8 cellular contexts compared by ENCODE assay signal in genomic region chr4:8198906-8199593, GRCh38. TPM values are rescaled to one million over a fixed set of nuclear protein-coding genes. Genes with fewer than 3 reads are reported as not detected.
DNase-seq lines count a peak whose midpoint lies in the region; ATAC-seq, FAIRE-seq and TF ChIP-seq lines count a peak whose summit lies in the region.

Gene SH3TC1, plus strand, starts transcription at chr4:8199290. Its CDS starts 5,905 bp downstream, at chr4:8205195.

- TF ChIP-seq EP300 in A549 (IDR thresholded peaks at IDR 0.05), result no peak

- POLR2A ChIA-PET in A549 (lab: Yijun Ruan, JAX), result interaction anchor here (1.1 kb wide), 1 partner anchor 27 kb away, joined by 3 read pairs; no protein-coding TSS in a partner anchor

- no peak for TF ChIP-seq RAD21 in A549 (conservative IDR thresholded peaks at IDR 0.05 in 1 of 2, IDR thresholded peaks at IDR 0.05 in 1 of 2)

- ATAC-seq in A549, result peak; percentile 96
- ATAC-seq in GM18519 (IDR thresholded peaks at IDR 0.05; ENCODE audit: low FRiP score, unreplicated experiment), result peak; percentile 64
- ATAC-seq in HG03025 (IDR thresholded peaks at IDR 0.05; ENCODE audit: low FRiP score, unreplicated experiment), result peak; percentile 75

- DNase-seq in A549 (ENCODE audit: low read depth in 1 of 2, low spot score in 1 of 2), result peak; percentile 76 to 86
- peak; percentile 96 for DNase-seq in NOMO-1 treated with DMSO at 0.1 percent for 48 hours (lab: John Stamatoyannopoulos, UW; ENCODE audit: unreplicated experiment)
- peak; percentile 37 for DNase-seq in activated T-cell treated with anti-CD3 and anti-CD28 coated beads for 24 hours (ENCODE audit: low read depth)
- peak; percentile 39 for DNase-seq in epithelial cell of proximal tubule (ENCODE audit: low read depth)
- DNase-seq in myocyte (ENCODE audit: low read depth), result peak; percentile 58
- peak; percentile 18 to 65 (median 47) for DNase-seq in stimulated activated naive CD4-positive, alpha-beta T cell (lab: John Stamatoyannopoulos, UW)

- no peak for FAIRE-seq in A549 (lab: Jason Lieb, UNC)

- H3K4me1 ChIP-seq in A549, result peaks cover 27% of the 10 kb centered on the region

- no peaks in the 10 kb centered on the region for H3K9me3 ChIP-seq in A549

- peak within 1 kb of the TSS; percentile 83 for H3K4me2 ChIP-seq in A549

- H3K4me3 ChIP-seq in A549, result peak within 1 kb of the TSS; percentile 50
- peak within 1 kb of the TSS; percentile 71 for H3K4me3 ChIP-seq in epithelial cell of proximal tubule (ENCODE audit: low read depth, low read length)

- H3K27ac ChIP-seq in A549, result peak within 1 kb of the TSS; percentile 87 to 95

- CTCF ChIA-PET in A549 (lab: Yijun Ruan, JAX), result interaction anchor here (0.7 to 10.8 kb wide), 6 partner anchors 9 to 204 kb away, joined by 3 to 122 read pairs (median 4); no protein-coding TSS in a partner anchor

- TF ChIP-seq CTCF in A549 (IDR thresholded peaks at IDR 0.05), result no peak
- no peak for TF ChIP-seq CTCF in epithelial cell of proximal tubule (conservative IDR thresholded peaks at IDR 0.05; ENCODE audit: low read depth, low read length)

- TF ChIP-seq POLR2A in A549 (IDR thresholded peaks at IDR 0.05; ENCODE audit: low read length), result no peak; the same call in 1 of the 2 replicates

- WGBS in A549 (ENCODE audit: missing lambda C conversion rate), result 43% methylated on average over 3 of the region's 32 CpGs

TF ChIP-seq in A549, 52 proteins besides CTCF, POLR2A, EP300 and RAD21:
- TF ChIP-seq PHF8 (IDR thresholded peaks at IDR 0.05; ENCODE audit: borderline replicate concordance, low read depth) (peak; percentile 24; the same call in 1 of the 2 replicates), MAX (IDR thresholded peaks at IDR 0.05) (peak; percentile 65; the same call in 1 of the 2 replicates), RFX5 (IDR thresholded peaks at IDR 0.05) (no peak)

RNA-seq across cellular contexts. Expression of gene SH3TC1, which starts in this region (rescaled TPM):
- polyA plus RNA-seq in A549 (2011; rRNA removed) (2.8 and 3.3 TPM in 2 replicates), A549 (2017; fragmentation: RNase III; extraction: RNeasy Plus Mini Kit Qiagen cat#74134 plus additional on column Dnase treatment) (5.4 to 8.1 TPM (median 7.4 TPM) in 3 replicates)
- 5.0 and 6.4 TPM in 2 replicates for polyA plus RNA-seq in A549 (2012; cell fraction: cytosol; rRNA removed)
- 22.6 and 31.5 TPM in 2 replicates for polyA plus RNA-seq in A549 (2012; cell fraction: nucleus; rRNA removed)
- 6.0 and 8.6 TPM in 2 replicates for polyA minus RNA-seq in A549 (2011; rRNA and poly(A)+ RNA removed)
- total RNA-seq in epithelial cell of proximal tubule (6.2 and 8.6 TPM in 2 replicates), myocyte (0.68 and 0.94 TPM in 2 replicates)
- 0.29 TPM for polyA plus RNA-seq in myocyte (2012)

Comparison
In these comparisons a context has a peak if more than half of its experiments do, and no peak if none do; other contexts are left out.
1. Peak in every context shown above with its lines: DNase-seq, ATAC-seq, H3K4me3 ChIP-seq and H3K27ac ChIP-seq.
2. Peak in DNase-seq in myocyte; RNA of the gene not detected or under 1 TPM.
3. DNase-seq: peak in every context shown above with its lines; median percentile 96 in NOMO-1 treated with DMSO at 0.1 percent for 48 hours; 81 in A549; 58 in myocyte; 47 in stimulated activated naive CD4-positive, alpha-beta T cell; 39 in epithelial cell of proximal tubule; 37 in activated T-cell treated with anti-CD3 and anti-CD28 coated beads for 24 hours.